14 cellular contexts compared by ENCODE assay signal in the genomic region with DNA sequence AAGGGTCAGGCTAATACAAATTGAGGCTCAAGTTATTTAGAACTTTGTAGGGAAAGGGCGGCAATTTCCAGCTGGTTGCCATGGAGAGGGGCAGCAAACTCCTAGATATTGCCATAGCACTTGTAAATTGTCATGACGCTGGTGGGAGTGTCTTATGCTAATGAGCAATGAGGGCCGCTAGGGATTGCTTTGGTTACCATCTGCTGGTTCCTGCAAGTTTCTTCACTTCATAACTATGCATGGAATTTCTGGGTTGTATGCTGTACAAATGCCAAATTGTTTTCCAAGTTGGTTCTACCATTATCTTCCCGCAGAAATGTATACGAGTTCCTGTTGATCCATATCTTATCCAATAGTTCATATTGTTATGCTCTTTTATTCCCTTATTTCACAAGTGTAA.
DNase-seq lines count a peak whose midpoint lies in the region; ATAC-seq and TF ChIP-seq lines count a peak whose summit lies in the region.
"Had no signal": no experiment of that assay in that cellular context is flagged by ENCODE, and none has a peak within 500 bp of the region (broad histone marks: within the 10 kb centered on the region; RNA-seq: fewer than 3 reads in every experiment).

No MANE protein-coding gene starts in this region.

- H3K4me3 Mint-ChIP-seq in CD8-positive, alpha-beta T cell = no peak overlapping the region

- no peak overlapping the region for H3K4me3 ChIP-seq in IMR-90 (ENCODE audit: insufficient read depth, low read depth, low read length)
- no peak overlapping the region for H3K4me3 ChIP-seq in CD8-positive, alpha-beta T cell (ENCODE audit: low read depth, low read length)
- H3K4me3 ChIP-seq: testis had no signal

- no peaks in the 10 kb centered on the region for H3K27me3 Mint-ChIP-seq in CD8-positive, alpha-beta T cell (ENCODE audit: low read depth)

- DNase-seq in Caki2 (ENCODE audit: low read depth) = peak; percentile 43
- peak; percentile 58 for DNase-seq in IMR-90
- peak; percentile 28 to 95 for DNase-seq in T47D (ENCODE audit: low read depth in 1 of 2, low spot score in 1 of 2)
- peak; percentile 69 for DNase-seq in kidney tubule cell (ENCODE audit: low spot score)
- no peak for DNase-seq in NCI-H1048 (lab: John Stamatoyannopoulos, UW)
- no peak for DNase-seq in NCI-H1105 treated with DMSO at 0.1 percent for 48 hours (lab: John Stamatoyannopoulos, UW)
- no peak for DNase-seq in CD8-positive, alpha-beta T cell
- no peak for DNase-seq in RPMI8226
- DNase-seq: activated CD4-positive, alpha-beta T cell treated with anti-CD3 and anti-CD28 coated beads for 48 hours; activated effector memory CD4-positive, alpha-beta T cell treated with Interleukin-2 at 50 U/mL for 16 hours; cerebellar nuclear complex; COR-L47; retina; testis had no signal

- H3K56ac ChIP-seq in IMR-90 (ENCODE audit: extremely low read depth, insufficient read depth, low read length) = no peak overlapping the region

- in situ Hi-C loops in Caki2 (cut with HindIII; ENCODE audit: low pct_unique_long_range_greater_than_20kb, low sequenced_read_pairs) = no loop called here
- in situ Hi-C loops in IMR-90 (cut with MboI; ENCODE audit: low sequenced_read_pairs) = no loop called here
- in situ Hi-C loops in T47D (cut with HindIII; ENCODE audit: low pct_unique_long_range_greater_than_20kb, low sequenced_read_pairs) = no loop called here

- H3K18ac ChIP-seq in IMR-90 (ENCODE audit: low read depth, low read length) = no peak overlapping the region

- H2AFZ ChIP-seq in IMR-90 (replicated peaks; ENCODE audit: low read length, poor library complexity) = no peak overlapping the region

- no peak overlapping the region for H3K27ac ChIP-seq in IMR-90 (ENCODE audit: insufficient read depth, low read length)
- H3K27ac ChIP-seq in CD8-positive, alpha-beta T cell (ENCODE audit: low read depth, low read length) = no peak overlapping the region
- H3K27ac ChIP-seq: testis had no signal

- H2BK5ac ChIP-seq in IMR-90 (ENCODE audit: low read depth, low read length, poor library complexity, severe bottlenecking) = no peak overlapping the region

- no peaks in the 10 kb centered on the region for H3K9me1 ChIP-seq in IMR-90 (ENCODE audit: insufficient read depth, low read length)

- no peak overlapping the region for H3K14ac ChIP-seq in IMR-90 (replicated peaks; ENCODE audit: low read depth, low read length)

- BruUV-seq in IMR-90 (replicated peaks; lab: Mats Ljungman, UMichigan) = no TSS peak

- POLR2A ChIA-PET in IMR-90 (lab: Charles Lee; ENCODE audit: unreplicated experiment) = no interaction called here
- POLR2A ChIA-PET in CD8-positive, alpha-beta T cell (lab: Charles Lee) = no interaction called here

- H3K9ac ChIP-seq in IMR-90 (ENCODE audit: low read depth, low read length) = no peak overlapping the region

- no peak overlapping the region for H3K4ac ChIP-seq in IMR-90 (ENCODE audit: low read depth, low read length)

- no peak for TF ChIP-seq RAD21 in IMR-90 (IDR thresholded peaks at IDR 0.05; ENCODE audit: low read length)

- H4K20me1 ChIP-seq in IMR-90 (ENCODE audit: insufficient read depth, low read length) = no peaks in the 10 kb centered on the region

- H2BK20ac ChIP-seq in IMR-90 (ENCODE audit: low read depth, low read length) = no peak overlapping the region

- intact Hi-C loops in IMR-90 (cut with micrococcal nuclease) = no loop called here
- intact Hi-C loops in CD8-positive, alpha-beta T cell (cut with DNase I, micrococcal nuclease) = no loop called here

- no peaks in the 10 kb centered on the region for H3K4me1 Mint-ChIP-seq in CD8-positive, alpha-beta T cell (ENCODE audit: low read depth)

- dilution Hi-C loops in IMR-90 (cut with HindIII; ENCODE audit: low sequenced_read_pairs, unreplicated experiment) = no loop called here

- WGBS in IMR-90 (ENCODE audit: extremely low coverage in 2 of 2, insufficient read length in 1 of 2), 2 experiments = no CpG with 5 or more reads among the region's 5 CpGs

- H2BK120ac ChIP-seq in IMR-90 (ENCODE audit: low read depth, low read length) = no peak overlapping the region

- no peak overlapping the region for H2BK15ac ChIP-seq in IMR-90 (ENCODE audit: low read depth, low read length)

- H3K79me1 ChIP-seq in IMR-90 (ENCODE audit: low read depth in 1 of 2, low read length in 2 of 2) = no peaks in the 10 kb centered on the region

- H3K36me3 ChIP-seq in IMR-90 (ENCODE audit: control insufficient read depth, insufficient read depth, low read length) = no peaks in the 10 kb centered on the region
- H3K36me3 ChIP-seq in CD8-positive, alpha-beta T cell (ENCODE audit: insufficient read depth, low read length) = no peaks in the 10 kb centered on the region

- H4K5ac ChIP-seq in IMR-90 (ENCODE audit: low read depth, low read length) = no peak overlapping the region

- no peak overlapping the region for H3K4me2 ChIP-seq in IMR-90 (ENCODE audit: low read depth, low read length)

- H3K23ac ChIP-seq in IMR-90 (ENCODE audit: low read depth, low read length) = no peak overlapping the region

- H3K27ac Mint-ChIP-seq in CD8-positive, alpha-beta T cell = no peak overlapping the region

- H4K8ac ChIP-seq in IMR-90 (ENCODE audit: low read depth in 2 of 2, low read length in 2 of 2) = no peak overlapping the region

- peak; percentile 68 for ATAC-seq in IMR-90 (ENCODE audit: low read depth)
- ATAC-seq in CD8-positive, alpha-beta T cell = no peak

- CTCF ChIA-PET in IMR-90 (lab: Yijun Ruan, JAX) = no interaction called here
- CTCF ChIA-PET in CD8-positive, alpha-beta T cell (lab: Charles Lee) = no interaction called here

- no peaks in the 10 kb centered on the region for H3K9me3 Mint-ChIP-seq in CD8-positive, alpha-beta T cell

- no peaks in the 10 kb centered on the region for H3K27me3 ChIP-seq in IMR-90 (ENCODE audit: control insufficient read depth, insufficient read depth, low read length)
- H3K27me3 ChIP-seq in CD8-positive, alpha-beta T cell (ENCODE audit: insufficient read depth, low read length) = no peaks in the 10 kb centered on the region
- H3K27me3 ChIP-seq: testis had no signal

- H2AK9ac ChIP-seq in IMR-90 (replicated peaks; ENCODE audit: low read depth, low read length, poor library complexity) = no peak overlapping the region

- TF ChIP-seq POLR2A in IMR-90 (IDR thresholded peaks at IDR 0.05; ENCODE audit: low read depth, low read length) = no peak

- no peaks in the 10 kb centered on the region for H3K4me1 ChIP-seq in IMR-90 (ENCODE audit: control insufficient read depth, insufficient read depth, low read length)
- H3K4me1 ChIP-seq in CD8-positive, alpha-beta T cell (ENCODE audit: insufficient read depth, low read length) = no peaks in the 10 kb centered on the region
- H3K4me1 ChIP-seq: testis had no signal

- no peaks in the 10 kb centered on the region for H3K36me3 Mint-ChIP-seq in CD8-positive, alpha-beta T cell

- no peak overlapping the region for H2AK5ac ChIP-seq in IMR-90 (ENCODE audit: low read depth, low read length)

- no peak overlapping the region for H4K91ac ChIP-seq in IMR-90 (ENCODE audit: insufficient read depth, low read depth, low read length)

- H3K9me3 ChIP-seq in IMR-90 (ENCODE audit: control insufficient read depth, insufficient read depth, low read length) = no peaks in the 10 kb centered on the region
- no peaks in the 10 kb centered on the region for H3K9me3 ChIP-seq in CD8-positive, alpha-beta T cell (ENCODE audit: low read length)
- H3K9me3 ChIP-seq: testis had no signal

- no peak for TF ChIP-seq CTCF in IMR-90 (conservative IDR thresholded peaks at IDR 0.05; ENCODE audit: low read depth, low read length)
- no peak for TF ChIP-seq CTCF in CD8-positive, alpha-beta T cell (IDR thresholded peaks at IDR 0.05)

TF ChIP-seq in IMR-90, 13 proteins besides CTCF, POLR2A, EP300 and RAD21:
- TF ChIP-seq, protein P1, sequence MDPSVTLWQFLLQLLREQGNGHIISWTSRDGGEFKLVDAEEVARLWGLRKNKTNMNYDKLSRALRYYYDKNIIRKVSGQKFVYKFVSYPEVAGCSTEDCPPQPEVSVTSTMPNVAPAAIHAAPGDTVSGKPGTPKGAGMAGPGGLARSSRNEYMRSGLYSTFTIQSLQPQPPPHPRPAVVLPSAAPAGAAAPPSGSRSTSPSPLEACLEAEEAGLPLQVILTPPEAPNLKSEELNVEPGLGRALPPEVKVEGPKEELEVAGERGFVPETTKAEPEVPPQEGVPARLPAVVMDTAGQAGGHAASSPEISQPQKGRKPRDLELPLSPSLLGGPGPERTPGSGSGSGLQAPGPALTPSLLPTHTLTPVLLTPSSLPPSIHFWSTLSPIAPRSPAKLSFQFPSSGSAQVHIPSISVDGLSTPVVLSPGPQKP (IDR thresholded peaks at IDR 0.05; ENCODE audit: borderline replicate concordance, low read depth, low read length) = no peak
- no peak for TF ChIP-seq MXI1 (IDR thresholded peaks at IDR 0.05; ENCODE audit: borderline replicate concordance, low read depth, low read length)
- no peak for TF ChIP-seq MAFK (IDR thresholded peaks at IDR 0.05; ENCODE audit: low read depth, low read length)
- no peak for TF ChIP-seq FOS (IDR thresholded peaks at IDR 0.05; ENCODE audit: low read depth, low read length)
- TF ChIP-seq BHLHE40 (IDR thresholded peaks at IDR 0.05; ENCODE audit: low read depth, low read length) = no peak
- TF ChIP-seq CHD1 (IDR thresholded peaks at IDR 0.05; ENCODE audit: low read depth, low read length) = no peak
- TF ChIP-seq RCOR1 (IDR thresholded peaks at IDR 0.05; ENCODE audit: insufficient replicate concordance, low read length) = no peak
- no peak for TF ChIP-seq USF2 (IDR thresholded peaks at IDR 0.05; ENCODE audit: low read depth, low read length)
- no peak for TF ChIP-seq NFE2L2 (IDR thresholded peaks at IDR 0.05; ENCODE audit: low read depth, low read length)
- no peak for TF ChIP-seq RFX5 (IDR thresholded peaks at IDR 0.05; ENCODE audit: low read depth, low read length)
- TF ChIP-seq CEBPB (IDR thresholded peaks at IDR 0.05; ENCODE audit: low read depth, low read length) = no peak
- no peak for TF ChIP-seq MAZ (IDR thresholded peaks at IDR 0.05; ENCODE audit: borderline replicate concordance, low read depth, low read length)
- TF ChIP-seq SMC3 (IDR thresholded peaks at IDR 0.05; ENCODE audit: low read depth, low read length) = no peak

Comparison
In these comparisons a context has a peak if more than half of its experiments do, and no peak if none do; other contexts are left out.
1. DNase-seq: peak in Caki2 (single experiment), IMR-90 (single experiment), T47D (2 of 2) and kidney tubule cell (single experiment); none in NCI-H1048 (single experiment), NCI-H1105 treated with DMSO at 0.1 percent for 48 hours (single experiment), CD8-positive, alpha-beta T cell (0 of 7) and RPMI8226 (single experiment).